Comparison of ENCODE assay signal across 8 cellular contexts in genomic region chr7:151447901-151448260, GRCh38. TPM values are rescaled to one million over a fixed set of nuclear protein-coding genes. Genes with fewer than 3 reads are reported as not detected.
A peak's percentile ranks its signal among the peaks of the same experiment; 100 is the strongest.
DNase-seq lines count a peak whose midpoint lies in the region; ATAC-seq and TF ChIP-seq lines count a peak whose summit lies in the region.

No MANE protein-coding gene starts in this region.

- CTCF ChIA-PET in Caco-2 (lab: Charles Lee) (interaction anchor here (1.0 kb wide), 1 partner anchor 79 kb away, joined by 3 read pairs; no protein-coding TSS in a partner anchor), SK-N-SH (lab: Yijun Ruan, JAX) (interaction anchor here (0.6 to 7.5 kb wide), 29 partner anchors 9 to 311 kb away, joined by 3 to 126 read pairs (median 6); partner anchors contain the start of genes CRYGN and WDR86)

- no peak for TF ChIP-seq EP300 in upper lobe of left lung (IDR thresholded peaks at IDR 0.05)
- TF ChIP-seq EP300 in SK-N-SH (IDR thresholded peaks at IDR 0.05; ENCODE audit: borderline replicate concordance in 1 of 2, low read depth in 1 of 2, low read length in 1 of 2): no peak

- H3K9me3 Mint-ChIP-seq in Caco-2 (ENCODE audit: unreplicated experiment): no peaks in the 10 kb centered on the region

- no peak for DNase-seq in heart left ventricle
- DNase-seq in Right ventricle myocardium superior: no peak
- DNase-seq in choroid plexus epithelial cell (ENCODE audit: low read depth): no peak
- no peak for DNase-seq in upper lobe of left lung
- DNase-seq in Caco-2: no peak
- DNase-seq in NK-92 (lab: John Stamatoyannopoulos, UW; ENCODE audit: unreplicated experiment): no peak
- DNase-seq in SK-N-SH: no peak

- H3K27me3 ChIP-seq in heart left ventricle (peaks cover 0 to 4% (median 0%) of the 10 kb centered on the region in 9 donors), mucosa of stomach (ENCODE audit: control insufficient read depth, insufficient read depth, low read length) (peaks cover 12% of the 10 kb centered on the region), upper lobe of left lung (no peaks in the 10 kb centered on the region), Caco-2 (replicated peaks; ENCODE audit: control insufficient read depth, insufficient read depth, low read length) (no peaks in the 10 kb centered on the region), SK-N-SH (ENCODE audit: insufficient read depth) (no peaks in the 10 kb centered on the region)

- H3K27me3 Mint-ChIP-seq in Caco-2 (ENCODE audit: insufficient read depth, unreplicated experiment): no peaks in the 10 kb centered on the region

- no peak overlapping the region for H3K27ac Mint-ChIP-seq in Caco-2 (ENCODE audit: unreplicated experiment)

- no peaks in the 10 kb centered on the region for H3K36me3 Mint-ChIP-seq in Caco-2 (ENCODE audit: insufficient read depth, unreplicated experiment)

- H3K4me1 ChIP-seq in heart left ventricle: peaks cover 0 to 9% (median 0%) of the 10 kb centered on the region in 12 donors
- peaks cover 3% of the 10 kb centered on the region for H3K4me1 ChIP-seq in mucosa of stomach (ENCODE audit: control insufficient read depth, insufficient read depth, low read length)
- peaks cover 0 to 9% (median 6%) of the 10 kb centered on the region in 4 donors for H3K4me1 ChIP-seq in upper lobe of left lung
- H3K4me1 ChIP-seq in Caco-2: no peaks in the 10 kb centered on the region
- H3K4me1 ChIP-seq in SK-N-SH (ENCODE audit: control insufficient read depth in 1 of 2, insufficient read depth in 2 of 2, low read depth in 1 of 2, low read length in 1 of 2): no peaks in the 10 kb centered on the region; a peak in 1 of 4 replicates

- H2AFZ ChIP-seq in SK-N-SH (ENCODE audit: low read depth): no peak overlapping the region

- peak overlapping the region; percentile 72 for H3K9ac ChIP-seq in mucosa of stomach (ENCODE audit: low read length)
- no peak overlapping the region for H3K9ac ChIP-seq in SK-N-SH

- no peak for TF ChIP-seq CTCF in heart left ventricle (IDR thresholded peaks at IDR 0.05)
- TF ChIP-seq CTCF in choroid plexus epithelial cell (conservative IDR thresholded peaks at IDR 0.05; ENCODE audit: low read depth, low read length): no peak
- no peak for TF ChIP-seq CTCF in upper lobe of left lung (IDR thresholded peaks at IDR 0.05)
- no peak for TF ChIP-seq CTCF in Caco-2 (IDR thresholded peaks at IDR 0.05; ENCODE audit: insufficient read depth in 1 of 2, low read depth in 1 of 2, low read length in 1 of 2, severe bottlenecking in 1 of 2, unreplicated experiment in 1 of 2)
- TF ChIP-seq CTCF in SK-N-SH (IDR thresholded peaks at IDR 0.05): no peak

- WGBS in heart left ventricle, 4 donors: 60 to 80% (median 72%) methylated on average over 26 of the region's 26 CpGs
- WGBS in upper lobe of left lung, 2 donors: 61 to 69% methylated on average over 26 of the region's 26 CpGs
- 95% methylated on average over 26 of the region's 26 CpGs for WGBS in SK-N-SH (ENCODE audit: low lambda C conversion rate)

- H3K9me3 ChIP-seq in heart left ventricle (no peaks in the 10 kb centered on the region), mucosa of stomach (ENCODE audit: control insufficient read depth, low read length) (no peaks in the 10 kb centered on the region), upper lobe of left lung (no peaks in the 10 kb centered on the region), Caco-2 (no peaks in the 10 kb centered on the region), SK-N-SH (no peaks in the 10 kb centered on the region)

- peaks cover 10% of the 10 kb centered on the region for H3K4me1 Mint-ChIP-seq in Caco-2 (ENCODE audit: low read depth, unreplicated experiment)

- H4K20me1 ChIP-seq in SK-N-SH (ENCODE audit: insufficient read depth): no peaks in the 10 kb centered on the region

- H3K36me3 ChIP-seq in heart left ventricle: no peaks in the 10 kb centered on the region
- no peaks in the 10 kb centered on the region for H3K36me3 ChIP-seq in mucosa of stomach (ENCODE audit: control insufficient read depth, insufficient read depth, low read length)
- H3K36me3 ChIP-seq in upper lobe of left lung: no peaks in the 10 kb centered on the region
- no peaks in the 10 kb centered on the region for H3K36me3 ChIP-seq in Caco-2 (ENCODE audit: control insufficient read depth, insufficient read depth, low read length)
- no peaks in the 10 kb centered on the region for H3K36me3 ChIP-seq in SK-N-SH (replicated peaks in 1 of 2; ENCODE audit: control insufficient read depth in 1 of 2, insufficient read depth in 2 of 2, low read length in 1 of 2)

- no peak for TF ChIP-seq POLR2A in heart left ventricle (IDR thresholded peaks at IDR 0.05)
- TF ChIP-seq POLR2A in upper lobe of left lung (IDR thresholded peaks at IDR 0.05): no peak

- H3K4me3 ChIP-seq in heart left ventricle (peak overlapping the region; percentile 10 to 79 (median 60)), choroid plexus epithelial cell (ENCODE audit: low read depth, low read length) (peak overlapping the region; percentile 53), mucosa of stomach (ENCODE audit: low read length) (no peak overlapping the region), upper lobe of left lung (peak overlapping the region in 3 of 4 donors; percentile 47 to 57 (median 54)), Caco-2 (ENCODE audit: low read depth, low read length) (no peak overlapping the region), SK-N-SH (ENCODE audit: low read depth in 2 of 2, low read length in 1 of 2) (no peak overlapping the region)

- no peaks in the 10 kb centered on the region for H3K79me2 ChIP-seq in SK-N-SH (ENCODE audit: insufficient read depth)

- intact Hi-C loops in heart left ventricle (cut with DNase I) (loop anchor here (1.0 to 5.0 kb wide), 7 partner anchors 79 to 136 kb away; no protein-coding TSS in a partner anchor), Right ventricle myocardium superior (cut with DNase I) (loop anchor here (2.0 kb wide), 1 partner anchor 79 kb away; no protein-coding TSS in a partner anchor), Caco-2 (cut with micrococcal nuclease; ENCODE audit: unreplicated experiment) (loop anchor here (2.0 kb wide), 1 partner anchor 79 kb away; no protein-coding TSS in a partner anchor)

- no peak for TF ChIP-seq RAD21 in SK-N-SH (IDR thresholded peaks at IDR 0.05; ENCODE audit: low read length)

- POLR2A ChIA-PET in Caco-2 (lab: Charles Lee): no interaction called here
- POLR2A ChIA-PET in SK-N-SH (lab: Yijun Ruan, JAX): no interaction called here

- no TSS peak for BruUV-seq in Caco-2 (replicated peaks; lab: Mats Ljungman, UMichigan)

- no peaks in the 10 kb centered on the region for H3K9me2 ChIP-seq in SK-N-SH

- peak in 1 of 4 donors; percentile 26 for ATAC-seq in heart left ventricle
- ATAC-seq in Right ventricle myocardium superior (ENCODE audit: poor library complexity): no peak
- no peak for ATAC-seq in upper lobe of left lung (ENCODE audit: low FRiP score in 2 of 2)

- no peaks in the 10 kb centered on the region for H3F3A ChIP-seq in SK-N-SH (replicated peaks; ENCODE audit: insufficient read depth)

- H3K27ac ChIP-seq in heart left ventricle (peak overlapping the region in 2 of 12 donors; percentile 40 to 69), upper lobe of left lung (peak overlapping the region in 1 of 4 donors; percentile 74), SK-N-SH (ENCODE audit: low read depth in 2 of 2, low read length in 1 of 2) (no peak overlapping the region)

- H3K4me2 ChIP-seq in SK-N-SH: no peak overlapping the region

- no peak overlapping the region for H3K4me3 Mint-ChIP-seq in Caco-2 (ENCODE audit: unreplicated experiment)

TF ChIP-seq in SK-N-SH, 30 proteins besides CTCF, POLR2A, EP300 and RAD21 (continues in another document):
- TF ChIP-seq REST (IDR thresholded peaks at IDR 0.05; ENCODE audit: low read depth, low read length) (no peak), NFIC (IDR thresholded peaks at IDR 0.05; ENCODE audit: borderline replicate concordance) (no peak), TCF12 (IDR thresholded peaks at IDR 0.05) (no peak)

RNA-seq across cellular contexts. Expression of gene CRYGN, which starts 7.9 kb away (rescaled TPM):
- under 1 TPM in 1 of 9 donors, not detected in 8; 0.52 TPM for total RNA-seq in heart left ventricle
- under 1 TPM in 1 of 2 donors, not detected in 1; 0.50 TPM for polyA plus RNA-seq in heart left ventricle
- 0.43 TPM for total RNA-seq in Right ventricle myocardium superior
- under 1 TPM in 2 of 6 donors, not detected in 4; 0.43 to 0.61 TPM for total RNA-seq in upper lobe of left lung
- not detected in 2 replicates for total RNA-seq in Caco-2 (2022)
- polyA plus RNA-seq in SK-N-SH (2012; rRNA removed): not detected in 2 replicates
- polyA plus RNA-seq in SK-N-SH (2012; cell fraction: cytosol; rRNA removed): 0.03 TPM in 1 of 2 replicates, not detected in the other
- 0.06 TPM in 1 of 2 replicates, not detected in the other for polyA plus RNA-seq in SK-N-SH (2012; cell fraction: nucleus; rRNA removed)

RNA-seq across cellular contexts. Expression of gene WDR86, which starts 38.0 kb away (rescaled TPM):
- total RNA-seq in heart left ventricle (1 to 10 TPM in 2 of 9 donors, under 1 TPM in 4, not detected in 3; 0.37 to 1.7 (median 0.52) TPM), Right ventricle myocardium superior (0.48 TPM), upper lobe of left lung (10 to 100 TPM in 1 of 6 donors, 1 to 10 TPM in 5; 1.1 to 17.4 (median 3.9) TPM), Caco-2 (2022) (0.52 and 0.95 TPM in 2 replicates)
- polyA plus RNA-seq in heart left ventricle (not detected), SK-N-SH (2012; rRNA removed) (1.0 and 2.5 TPM in 2 replicates)
- polyA plus RNA-seq in SK-N-SH (2012; cell fraction: cytosol; rRNA removed): 0.45 and 0.84 TPM in 2 replicates
- polyA plus RNA-seq in SK-N-SH (2012; cell fraction: nucleus; rRNA removed): 9.5 and 16.8 TPM in 2 replicates

Comparison
In these comparisons a context has a peak if more than half of its experiments do, and no peak if none do; other contexts are left out.
1. H3K4me3 ChIP-seq: peak in heart left ventricle (12 of 12), choroid plexus epithelial cell (single experiment) and upper lobe of left lung (3 of 4); none in mucosa of stomach (single experiment), Caco-2 (single experiment) and SK-N-SH (0 of 2).